Comparison of ENCODE assay signal across 25 cellular contexts in genomic region chr6:42947950-42948349, GRCh38. TPM values are rescaled to one million over a fixed set of nuclear protein-coding genes. Genes with fewer than 3 reads are reported as not detected.
DNase-seq lines count a peak whose midpoint lies in the region; ATAC-seq, FAIRE-seq and TF ChIP-seq lines count a peak whose summit lies in the region.
"Had no signal": no experiment of that assay in that cellular context is flagged by ENCODE, and none has a peak within 500 bp of the region (broad histone marks: within the 10 kb centered on the region; RNA-seq: fewer than 3 reads in every experiment).

No MANE protein-coding gene starts in this region.

- BruUV-seq in OCI-LY7 (replicated peaks; lab: Mats Ljungman, UMichigan) = TSS peak; percentile 10
- BruUV-seq in endothelial cell of umbilical vein (replicated peaks; lab: Mats Ljungman, UMichigan) = no TSS peak

- no peak overlapping the region for H3K14ac ChIP-seq in trophoblast cell (ENCODE audit: low read length)

- H3K9ac ChIP-seq in endothelial cell of umbilical vein (replicated peaks; ENCODE audit: extremely low read depth, insufficient read depth, low read length) = no peak overlapping the region
- H3K9ac ChIP-seq in trophoblast cell (ENCODE audit: low read length) = no peak overlapping the region
- H3K9ac ChIP-seq: KMS-11 had no signal

- H4K12ac ChIP-seq in trophoblast cell (ENCODE audit: low read depth, low read length) = no peak overlapping the region

- H3K4me1 ChIP-seq in OCI-LY7 (ENCODE audit: insufficient read depth, low read length, poor library complexity, severe bottlenecking) (no peaks in the 10 kb centered on the region), endothelial cell of umbilical vein (ENCODE audit: control insufficient read depth, extremely low read depth, insufficient read depth, low read length) (no peaks in the 10 kb centered on the region), osteoblast (ENCODE audit: insufficient read depth, low read length) (no peaks in the 10 kb centered on the region), trophoblast cell (ENCODE audit: control insufficient read depth in 1 of 2, insufficient read depth in 2 of 2, low read length in 2 of 2) (no peaks in the 10 kb centered on the region)
- H3K4me1 ChIP-seq: A549, BE2C, SJSA1 had no signal

- no peaks in the 10 kb centered on the region for H3K9me1 ChIP-seq in endothelial cell of umbilical vein (replicated peaks; ENCODE audit: control insufficient read depth, extremely low read depth, insufficient read depth, low read length)

- no peak for ATAC-seq in GM21619 (IDR thresholded peaks at IDR 0.05; ENCODE audit: unreplicated experiment)
- no peak for ATAC-seq in GM21825 (IDR thresholded peaks at IDR 0.05; ENCODE audit: unreplicated experiment)
- ATAC-seq: A549 had no signal

- POLR2A ChIA-PET in OCI-LY7 (lab: Charles Lee) = no interaction called here
- POLR2A ChIA-PET in endothelial cell of umbilical vein (lab: Charles Lee) = no interaction called here

- peaks cover 11% of the 10 kb centered on the region for H3K4me1 Mint-ChIP-seq in chondrocyte (ENCODE audit: low read depth)

- peaks cover 35% of the 10 kb centered on the region for H3K36me3 ChIP-seq in OCI-LY7 (ENCODE audit: insufficient read depth, low read length)
- no peaks in the 10 kb centered on the region for H3K36me3 ChIP-seq in endothelial cell of umbilical vein (ENCODE audit: control insufficient read depth in 2 of 2, extremely low read depth in 1 of 2, insufficient read depth in 2 of 2, low read length in 2 of 2)
- peaks cover 3% of the 10 kb centered on the region for H3K36me3 ChIP-seq in osteoblast (ENCODE audit: insufficient read depth, low read length)
- H3K36me3 ChIP-seq in trophoblast cell (ENCODE audit: control insufficient read depth in 1 of 2, insufficient read depth in 2 of 2, low read length in 2 of 2) = peaks cover 0 to 1% of the 10 kb centered on the region in 2 experiments

- H3K27me3 Mint-ChIP-seq in chondrocyte (ENCODE audit: low read depth) = no peaks in the 10 kb centered on the region

- H3K4me2 ChIP-seq in OCI-LY7 (ENCODE audit: low read length) = no peak overlapping the region
- H3K4me2 ChIP-seq in endothelial cell of umbilical vein (ENCODE audit: insufficient read depth, low read length) = no peak overlapping the region
- no peak overlapping the region for H3K4me2 ChIP-seq in osteoblast (ENCODE audit: insufficient read depth, low read length)
- H3K4me2 ChIP-seq in trophoblast cell (ENCODE audit: low read length) = no peak overlapping the region
- H3K4me2 ChIP-seq: A549, KMS-11 had no signal

- H3K79me1 ChIP-seq in trophoblast cell (ENCODE audit: low read length) = no peaks in the 10 kb centered on the region

- no peak overlapping the region for H3K18ac ChIP-seq in trophoblast cell (ENCODE audit: low read length)

- no peak overlapping the region for H3K4ac ChIP-seq in trophoblast cell (ENCODE audit: low read depth, low read length)

- H4K91ac ChIP-seq in trophoblast cell (ENCODE audit: low read depth, low read length) = no peak overlapping the region

- H3K79me2 ChIP-seq in OCI-LY7 (ENCODE audit: insufficient read depth, low read depth, low read length) (no peaks in the 10 kb centered on the region), endothelial cell of umbilical vein (ENCODE audit: control insufficient read depth, insufficient read depth, low read length) (no peaks in the 10 kb centered on the region), osteoblast (ENCODE audit: insufficient read depth, low read length) (no peaks in the 10 kb centered on the region), trophoblast cell (ENCODE audit: control insufficient read depth, insufficient read depth, low read length, poor library complexity) (no peaks in the 10 kb centered on the region)

- no peaks in the 10 kb centered on the region for H4K20me1 ChIP-seq in OCI-LY7 (ENCODE audit: insufficient read depth, low read length)
- no peaks in the 10 kb centered on the region for H4K20me1 ChIP-seq in endothelial cell of umbilical vein (replicated peaks; ENCODE audit: control insufficient read depth, extremely low read depth, insufficient read depth, low read length)
- no peaks in the 10 kb centered on the region for H4K20me1 ChIP-seq in osteoblast (ENCODE audit: insufficient read depth, low read length)

- H3K4me3 ChIP-seq in AG10803 (ENCODE audit: low read length) (no peak overlapping the region), OCI-LY7 (ENCODE audit: low read depth, low read length, poor library complexity, severe bottlenecking) (no peak overlapping the region), endothelial cell of umbilical vein (replicated peaks in 1 of 3; ENCODE audit: insufficient read depth in 1 of 3, low read depth in 1 of 3, low read length in 3 of 3) (no peak overlapping the region), osteoblast (ENCODE audit: insufficient read depth, low read length) (no peak overlapping the region), trophoblast cell (ENCODE audit: low read depth, low read length) (no peak overlapping the region)
- H3K4me3 ChIP-seq: A549, SJSA1 had no signal

- dilution Hi-C loops in endothelial cell of umbilical vein (cut with MboI; ENCODE audit: extremely low pct_ligation_motif_present, low sequenced_read_pairs) = no loop called here

- CTCF ChIA-PET in OCI-LY7 (lab: Charles Lee; ENCODE audit: unreplicated experiment) (no interaction called here), endothelial cell of umbilical vein (lab: Charles Lee) (no interaction called here)

- no peak overlapping the region for H2BK12ac ChIP-seq in trophoblast cell (ENCODE audit: low read length)

- H3K9me2 ChIP-seq in OCI-LY7 (ENCODE audit: insufficient read depth, low read length) = no peaks in the 10 kb centered on the region

- no peak overlapping the region for H2AK5ac ChIP-seq in trophoblast cell (ENCODE audit: low read length)

- no peak for TF ChIP-seq CTCF in AG10803 (conservative IDR thresholded peaks at IDR 0.05; ENCODE audit: low read length)
- TF ChIP-seq CTCF in OCI-LY7 (conservative IDR thresholded peaks at IDR 0.05; ENCODE audit: low read length) = no peak
- TF ChIP-seq CTCF in endothelial cell of umbilical vein (IDR thresholded peaks at IDR 0.05; ENCODE audit: extremely low read depth in 1 of 2, insufficient read depth in 1 of 2, low read depth in 1 of 2, low read length in 2 of 2) = no peak
- TF ChIP-seq CTCF in osteoblast (IDR thresholded peaks at IDR 0.05; ENCODE audit: extremely low read depth, low read depth, low read length) = no peak
- TF ChIP-seq CTCF in chondrocyte (IDR thresholded peaks at IDR 0.05) = no peak

- H2BK5ac ChIP-seq in trophoblast cell (ENCODE audit: low read depth, low read length, poor library complexity) = no peak overlapping the region

- no peak overlapping the region for H3K27ac Mint-ChIP-seq in chondrocyte (ENCODE audit: unreplicated experiment)

- H3K23ac ChIP-seq in trophoblast cell (ENCODE audit: low read length) = no peak overlapping the region

- H2BK120ac ChIP-seq in trophoblast cell (ENCODE audit: insufficient read depth, low read length, poor library complexity) = no peak overlapping the region

- no peaks in the 10 kb centered on the region for H3K9me3 Mint-ChIP-seq in chondrocyte (ENCODE audit: low read depth)

- DNase-seq in AG10803 (ENCODE audit: low read depth) (peak; percentile 35), OCI-LY7 (ENCODE audit: low spot score) (no peak), endothelial cell of umbilical vein (ENCODE audit: low read depth, low spot score) (no peak), osteoblast (ENCODE audit: insufficient read length, low spot score, missing footprints) (peak; percentile 23), chondrocyte (ENCODE audit: low spot score) (no peak), trophoblast cell (no peak)
- DNase-seq: BE2C; DMS53; EL; GF-D8; IMR-90; NCI-H1105; NCI-H2029 treated with DMSO at 0.1 percent for 48 hours; NCI-H345; NCI-H524; NCI-H774; NK-92 treated with Interleukin-12 subunit alpha and Interleukin-12 subunit beta, amount 100 ng/mL, for 24 hours had no signal

- H3K4me3 Mint-ChIP-seq in chondrocyte (ENCODE audit: unreplicated experiment) = no peak overlapping the region

- H3K27me3 ChIP-seq in endothelial cell of umbilical vein (ENCODE audit: control insufficient read depth in 2 of 2, insufficient read depth in 2 of 2, low read length in 2 of 2) (no peaks in the 10 kb centered on the region), osteoblast (ENCODE audit: insufficient read depth, low read length) (no peaks in the 10 kb centered on the region), trophoblast cell (ENCODE audit: insufficient read depth, low read length) (no peaks in the 10 kb centered on the region)
- H3K27me3 ChIP-seq: BE2C, SJSA1 had no signal

- no peak overlapping the region for H4K8ac ChIP-seq in trophoblast cell (ENCODE audit: low read depth, low read length)

- no peaks in the 10 kb centered on the region for H3K9me3 ChIP-seq in OCI-LY7 (ENCODE audit: low read length)
- H3K9me3 ChIP-seq in endothelial cell of umbilical vein (replicated peaks; ENCODE audit: control insufficient read depth, insufficient read depth, low read length) = no peaks in the 10 kb centered on the region
- no peaks in the 10 kb centered on the region for H3K9me3 ChIP-seq in osteoblast (ENCODE audit: low read depth, low read length)
- no peaks in the 10 kb centered on the region for H3K9me3 ChIP-seq in trophoblast cell (ENCODE audit: insufficient read depth, low read depth, low read length)
- H3K9me3 ChIP-seq: A549, BE2C, SJSA1 had no signal

- intact Hi-C loops in OCI-LY7 (cut with micrococcal nuclease; ENCODE audit: unreplicated experiment) = loop anchor here (5.0 kb wide), 1 partner anchor 46 kb away; no protein-coding TSS in a partner anchor
- intact Hi-C loops in endothelial cell of umbilical vein (cut with micrococcal nuclease) = no loop called here

- FAIRE-seq in endothelial cell of umbilical vein (lab: Jason Lieb, UNC) = peak; percentile 12
- FAIRE-seq: A549, D721Med, H1, RCC 7860 had no signal

- H3K36me3 Mint-ChIP-seq in chondrocyte (ENCODE audit: low read depth) = peaks cover 5% of the 10 kb centered on the region

- H2AFZ ChIP-seq in OCI-LY7 (ENCODE audit: low read length) (no peak overlapping the region), endothelial cell of umbilical vein (ENCODE audit: low read depth, low read length) (no peak overlapping the region), osteoblast (ENCODE audit: low read length) (no peak overlapping the region), trophoblast cell (ENCODE audit: insufficient read depth, low read length, poor library complexity) (no peak overlapping the region)

- no peak overlapping the region for H3K27ac ChIP-seq in OCI-LY7 (ENCODE audit: low read depth, low read length, poor library complexity, severe bottlenecking)
- no peak overlapping the region for H3K27ac ChIP-seq in endothelial cell of umbilical vein (ENCODE audit: insufficient read depth, low read depth, low read length)
- no peak overlapping the region for H3K27ac ChIP-seq in osteoblast (ENCODE audit: low read depth, low read length)
- no peak overlapping the region for H3K27ac ChIP-seq in trophoblast cell (ENCODE audit: low read depth, low read length)
- H3K27ac ChIP-seq: A549, KMS-11, SJSA1 had no signal

- TF ChIP-seq POLR2A in endothelial cell of umbilical vein (IDR thresholded peaks at IDR 0.05; ENCODE audit: low read depth, low read length) = no peak

RNA-seq across cellular contexts. Expression of gene GNMT, which starts 12.6 kb away (rescaled TPM):
- total RNA-seq in OCI-LY7 (2014; rRNA removed; shearing (Covaris generic)) = 1.7 TPM in 1 of 2 replicates, not detected in the other
- total RNA-seq in OCI-LY7 (2022) = 1.7 and 2.2 TPM in 2 replicates
- 0.42 and 1.2 TPM in 2 replicates for total RNA-seq in endothelial cell of umbilical vein
- 0.41 and 0.70 TPM in 2 replicates for polyA plus RNA-seq in endothelial cell of umbilical vein
- polyA plus RNA-seq in endothelial cell of umbilical vein (2011; cell fraction: cytosol; rRNA removed) = 0.20 and 0.22 TPM in 2 replicates
- 2.1 and 2.3 TPM in 2 replicates for polyA plus RNA-seq in endothelial cell of umbilical vein (2011; cell fraction: nucleus; rRNA removed)
- polyA plus RNA-seq in endothelial cell of umbilical vein (2012) = 0.21 and 0.33 TPM in 2 replicates
- polyA minus RNA-seq in endothelial cell of umbilical vein = 0.53 and 1.4 TPM in 2 replicates
- polyA minus RNA-seq in endothelial cell of umbilical vein (2011; cell fraction: cytosol; rRNA and poly(A)+ RNA removed) = not detected
- 0.58 and 0.82 TPM in 2 replicates for polyA minus RNA-seq in endothelial cell of umbilical vein (2011; cell fraction: nucleus; rRNA and poly(A)+ RNA removed)
- total RNA-seq in osteoblast = 0.72 and 0.88 TPM in 2 replicates
- 0.53 TPM in 1 of 3 replicates, not detected in the others for total RNA-seq in chondrocyte
- polyA plus RNA-seq in trophoblast cell (2013) = 0.28 and 0.47 TPM in 2 replicates
- total RNA-seq: IMR-90 had no signal

RNA-seq across cellular contexts. Expression of gene CNPY3, which starts 18.7 kb away (rescaled TPM):
- total RNA-seq in OCI-LY7 (2014; rRNA removed; shearing (Covaris generic)) = 64.7 and 69.3 TPM in 2 replicates
- total RNA-seq in OCI-LY7 (2022) = 70.5 and 77.2 TPM in 2 replicates
- 43.3 and 53.1 TPM in 2 replicates for total RNA-seq in endothelial cell of umbilical vein
- 40.8 and 46.4 TPM in 2 replicates for polyA plus RNA-seq in endothelial cell of umbilical vein
- 49.1 and 51.6 TPM in 2 replicates for polyA plus RNA-seq in endothelial cell of umbilical vein (2011; cell fraction: cytosol; rRNA removed)
- polyA plus RNA-seq in endothelial cell of umbilical vein (2011; cell fraction: nucleus; rRNA removed) = 31.4 and 34.4 TPM in 2 replicates
- 27.0 and 33.6 TPM in 2 replicates for polyA plus RNA-seq in endothelial cell of umbilical vein (2012)
- polyA minus RNA-seq in endothelial cell of umbilical vein = 28.2 and 31.4 TPM in 2 replicates
- polyA minus RNA-seq in endothelial cell of umbilical vein (2011; cell fraction: cytosol; rRNA and poly(A)+ RNA removed) = 21.9 TPM
- 7.0 and 9.2 TPM in 2 replicates for polyA minus RNA-seq in endothelial cell of umbilical vein (2011; cell fraction: nucleus; rRNA and poly(A)+ RNA removed)
- total RNA-seq in osteoblast = 33.3 TPM in 2 replicates
- 41.0 to 57.9 TPM (median 45.5 TPM) in 3 replicates for total RNA-seq in chondrocyte
- 31.1 and 31.3 TPM in 2 replicates for polyA plus RNA-seq in trophoblast cell (2013)

RNA-seq across cellular contexts. Expression of gene PEX6, which starts 31.0 kb away (rescaled TPM):
- 24.7 and 26.3 TPM in 2 replicates for total RNA-seq in OCI-LY7 (2014; rRNA removed; shearing (Covaris generic))
- total RNA-seq in OCI-LY7 (2022) = 22.4 and 23.8 TPM in 2 replicates
- total RNA-seq in endothelial cell of umbilical vein = 9.9 and 18.1 TPM in 2 replicates
- 10.8 and 11.2 TPM in 2 replicates for polyA plus RNA-seq in endothelial cell of umbilical vein
- polyA plus RNA-seq in endothelial cell of umbilical vein (2011; cell fraction: cytosol; rRNA removed) = 7.2 and 8.8 TPM in 2 replicates
- polyA plus RNA-seq in endothelial cell of umbilical vein (2011; cell fraction: nucleus; rRNA removed) = 21.0 and 24.1 TPM in 2 replicates
- polyA plus RNA-seq in endothelial cell of umbilical vein (2012) = 4.5 and 8.7 TPM in 2 replicates
- polyA minus RNA-seq in endothelial cell of umbilical vein = 10.0 and 11.1 TPM in 2 replicates
- polyA minus RNA-seq in endothelial cell of umbilical vein (2011; cell fraction: cytosol; rRNA and poly(A)+ RNA removed) = 11.2 TPM
- polyA minus RNA-seq in endothelial cell of umbilical vein (2011; cell fraction: nucleus; rRNA and poly(A)+ RNA removed) = 4.3 and 6.2 TPM in 2 replicates
- 15.3 and 23.5 TPM in 2 replicates for total RNA-seq in osteoblast
- 16.0 to 30.5 TPM (median 17.0 TPM) in 3 replicates for total RNA-seq in chondrocyte
- polyA plus RNA-seq in trophoblast cell (2013) = 6.8 and 7.0 TPM in 2 replicates

RNA-seq across cellular contexts. Expression of gene PTCRA, which starts 32.1 kb away (rescaled TPM):
- 0.72 and 0.85 TPM in 2 replicates for total RNA-seq in OCI-LY7 (2014; rRNA removed; shearing (Covaris generic))
- total RNA-seq in OCI-LY7 (2022) (0.91 TPM in 1 of 2 replicates, not detected in the other), endothelial cell of umbilical vein (not detected in 2 replicates), osteoblast (not detected in 2 replicates), chondrocyte (not detected in 3 replicates)
- polyA plus RNA-seq in endothelial cell of umbilical vein = 0.13 TPM in 1 of 2 replicates, not detected in the other
- not detected in 2 replicates for polyA plus RNA-seq in endothelial cell of umbilical vein (2011; cell fraction: cytosol; rRNA removed)
- polyA plus RNA-seq in endothelial cell of umbilical vein (2011; cell fraction: nucleus; rRNA removed) = not detected in 2 replicates
- not detected in 2 replicates for polyA plus RNA-seq in endothelial cell of umbilical vein (2012)
- 0.29 TPM in 1 of 2 replicates, not detected in the other for polyA minus RNA-seq in endothelial cell of umbilical vein
- polyA minus RNA-seq in endothelial cell of umbilical vein (2011; cell fraction: cytosol; rRNA and poly(A)+ RNA removed) = not detected
- polyA minus RNA-seq in endothelial cell of umbilical vein (2011; cell fraction: nucleus; rRNA and poly(A)+ RNA removed) = not detected in 2 replicates
- polyA plus RNA-seq in trophoblast cell (2013) = not detected in 2 replicates
- total RNA-seq: H1, IMR-90, SJSA1 had no signal
- polyA plus RNA-seq: A549, H1, IMR-90 had no signal

RNA-seq across cellular contexts. Expression of gene PPP2R5D, which starts 36.4 kb away (rescaled TPM):
- 29.1 and 35.0 TPM in 2 replicates for total RNA-seq in OCI-LY7 (2014; rRNA removed; shearing (Covaris generic))
- 35.6 and 39.5 TPM in 2 replicates for total RNA-seq in OCI-LY7 (2022)
- total RNA-seq in endothelial cell of umbilical vein = 45.5 and 51.0 TPM in 2 replicates
- 58.9 and 60.2 TPM in 2 replicates for polyA plus RNA-seq in endothelial cell of umbilical vein
- polyA plus RNA-seq in endothelial cell of umbilical vein (2011; cell fraction: cytosol; rRNA removed) = 66.9 and 92.4 TPM in 2 replicates
- 93.1 and 107 TPM in 2 replicates for polyA plus RNA-seq in endothelial cell of umbilical vein (2011; cell fraction: nucleus; rRNA removed)
- 46.2 and 54.0 TPM in 2 replicates for polyA plus RNA-seq in endothelial cell of umbilical vein (2012)
- 72.4 and 92.4 TPM in 2 replicates for polyA minus RNA-seq in endothelial cell of umbilical vein
- polyA minus RNA-seq in endothelial cell of umbilical vein (2011; cell fraction: cytosol; rRNA and poly(A)+ RNA removed) = 33.4 TPM
- polyA minus RNA-seq in endothelial cell of umbilical vein (2011; cell fraction: nucleus; rRNA and poly(A)+ RNA removed) = 19.7 and 27.7 TPM in 2 replicates
- total RNA-seq in osteoblast = 30.8 and 36.8 TPM in 2 replicates
- 34.0 to 40.4 TPM (median 39.3 TPM) in 3 replicates for total RNA-seq in chondrocyte
- polyA plus RNA-seq in trophoblast cell (2013) = 40.2 and 41.3 TPM in 2 replicates

Comparison
In these comparisons a context has a peak if more than half of its experiments do, and no peak if none do; other contexts are left out.
1. DNase-seq: peak in AG10803 (single experiment) and osteoblast (single experiment); none in OCI-LY7 (single experiment), endothelial cell of umbilical vein (single experiment), chondrocyte (single experiment) and trophoblast cell (0 of 2).